ENCODE assay signal across 17 cellular contexts in the genomic region with DNA sequence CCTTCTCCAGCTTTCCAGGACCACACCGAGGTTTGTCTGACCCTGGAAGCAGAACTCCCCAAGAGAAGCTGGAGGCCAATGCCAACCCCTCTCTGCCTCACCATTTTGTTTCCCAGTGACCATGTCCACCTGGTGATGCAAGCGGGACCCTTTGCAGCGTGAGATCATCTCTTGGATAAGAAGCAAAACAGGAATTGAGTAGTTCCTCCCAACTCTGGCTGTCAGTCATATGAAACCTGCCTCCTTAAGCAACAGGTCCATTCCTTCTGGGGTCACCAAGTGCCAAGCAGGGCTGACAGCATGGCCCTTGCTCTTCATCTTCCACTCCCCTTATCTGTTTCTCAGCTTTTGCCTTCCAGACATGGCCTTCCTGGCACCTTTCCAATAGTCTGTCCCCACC.
"Had no signal": no experiment of that assay in that cellular context is flagged by ENCODE, and none has a peak within 500 bp of the region (broad histone marks: within the 10 kb centered on the region; RNA-seq: fewer than 3 reads in every experiment).

No MANE protein-coding gene starts in this region.

- H3K27ac ChIP-seq: heart right ventricle, psoas muscle, spleen, tibial artery had no signal

- H3K4me1 ChIP-seq: psoas muscle, spleen had no signal

- H3K4me3 ChIP-seq: heart right ventricle, psoas muscle, spleen, tibial artery had no signal

- H3K27me3 ChIP-seq: spleen, tibial artery had no signal

- H3K9me3 ChIP-seq: heart right ventricle, psoas muscle, spleen, tibial artery had no signal

- H3K36me3 ChIP-seq: heart right ventricle, spleen, tibial artery had no signal

- DNase-seq: effector memory CD4-positive, alpha-beta T cell; heart right ventricle; hypothalamus; kidney glomerular epithelial cell; mammary epithelial cell; naive thymus-derived CD4-positive, alpha-beta T cell; nephron progenitor cell; psoas muscle; retina; spleen; stimulated activated CD4-positive, alpha-beta T cell treated with anti-CD3 and anti-CD28 coated beads, Interleukin-15, amount 100 ng/mL, for 24 hours; stimulated activated CD4-positive, alpha-beta T cell treated with anti-CD3 and anti-CD28 coated beads, Interleukin-1b, Interleukin-23, amount 100 ng/mL, for 48 hours; stimulated activated CD4-positive, alpha-beta T cell treated with anti-CD3 and anti-CD28 coated beads, Interleukin-4, amount 100 ng/mL, for 24 hours; tibial artery had no signal

- ATAC-seq: esophagus mucosa; heart right ventricle; naive thymus-derived CD4-positive, alpha-beta T cell; psoas muscle; sciatic nerve; stimulated activated memory B cell treated with anti-CD40 and anti-IgM and Interleukin-4, amounts not matched to agents 10 μg/mL and 1 μg/mL and 100 μg/mL, for 72 hours had no signal
